In the genomic region with DNA sequence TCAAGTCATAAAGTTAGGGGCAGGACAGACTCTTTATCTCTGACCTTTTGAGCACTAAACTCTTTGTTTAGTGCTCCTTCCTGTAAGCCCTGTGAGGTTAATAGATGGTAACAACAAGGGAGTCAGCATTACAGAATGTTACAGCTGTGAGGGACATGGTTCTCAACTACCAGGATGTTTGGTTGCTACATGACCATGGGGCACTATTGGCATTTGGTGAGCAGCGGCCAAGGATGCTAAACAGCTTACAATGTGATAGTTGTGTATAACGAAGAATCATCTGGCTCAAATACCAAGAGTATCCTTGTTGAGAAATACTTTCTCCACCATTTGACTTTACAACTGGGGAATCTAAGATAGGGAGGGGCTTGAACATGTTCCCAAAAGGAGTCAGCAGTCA, we compare ENCODE assay signal across 26 cellular contexts.
"Had no signal": no experiment of that assay in that cellular context is flagged by ENCODE, and none has a peak within 500 bp of the region (broad histone marks: within the 10 kb centered on the region; RNA-seq: fewer than 3 reads in every experiment).

No MANE protein-coding gene starts in this region.

- DNase-seq: dorsolateral prefrontal cortex; effector CD4-positive, alpha-beta T cell; foreskin fibroblast; heart left ventricle; kidney; mucosa of descending colon; naive thymus-derived CD8-positive, alpha-beta T cell; right lobe of liver; stimulated activated CD4-positive, alpha-beta T cell treated with anti-CD3 and anti-CD28 coated beads, Interleukin-12 subunit alpha, Interleukin-12 subunit beta, amount 100 ng/mL, for 4 hours; stimulated activated CD4-positive, alpha-beta T cell treated with anti-CD3 and anti-CD28 coated beads, Interleukin-1b, Interleukin-23, amount 100 ng/mL, for 48 hours; stimulated activated CD4-positive, alpha-beta T cell treated with anti-CD3 and anti-CD28 coated beads, Interleukin-4, amount 100 ng/mL, for 1 hour; stimulated activated CD8-positive, alpha-beta memory T cell treated with anti-CD3 and anti-CD28 coated beads, Interleukin-4, amount 100 ng/mL, for 48 hours; stimulated activated naive CD4-positive, alpha-beta T cell; stimulated activated naive CD8-positive, alpha-beta T cell treated with anti-CD3 and anti-CD28 coated beads, Interleukin-15, amount 100 ng/mL, for 72 hours; trophoblast cell had no signal

- H3K79me2 ChIP-seq: hepatocyte, parathyroid adenoma had no signal

- H3K4me2 ChIP-seq: hepatocyte, neural progenitor cell, smooth muscle cell had no signal

- H2AFZ ChIP-seq: hepatocyte, neural progenitor cell, parathyroid adenoma had no signal

- H3K27ac Mint-ChIP-seq: memory B cell; mesothelial cell of epicardium; neural progenitor cell; progenitor cell of endocrine pancreas; stimulated activated naive CD8-positive, alpha-beta T cell treated with anti-CD3 and anti-CD28 coated beads, Interleukin-15, amount 100 ng/mL, for 72 hours had no signal

- H3K36me3 ChIP-seq: heart left ventricle, neural progenitor cell, right lobe of liver, suprapubic skin had no signal

- H3K27me3 Mint-ChIP-seq: stimulated activated naive CD8-positive, alpha-beta T cell treated with anti-CD3 and anti-CD28 coated beads, Interleukin-15, amount 100 ng/mL, for 72 hours had no signal

- H3K36me3 Mint-ChIP-seq: memory B cell; mesothelial cell of epicardium; naive thymus-derived CD8-positive, alpha-beta T cell; neural progenitor cell had no signal

- H3K27ac ChIP-seq: dorsolateral prefrontal cortex, gastroesophageal sphincter, heart left ventricle, hepatocyte, neural progenitor cell, parathyroid adenoma, right lobe of liver, suprapubic skin had no signal

- H3K4me1 Mint-ChIP-seq: mesothelial cell of epicardium had no signal

- H3K4me3 Mint-ChIP-seq: memory B cell; mesothelial cell of epicardium; naive thymus-derived CD8-positive, alpha-beta T cell; neural progenitor cell; stimulated activated naive CD8-positive, alpha-beta T cell treated with anti-CD3 and anti-CD28 coated beads, Interleukin-15, amount 100 ng/mL, for 72 hours had no signal

- H3K4me3 ChIP-seq: dorsolateral prefrontal cortex, gastroesophageal sphincter, heart left ventricle, hepatocyte, lung, mucosa of descending colon, neural progenitor cell, right lobe of liver, smooth muscle cell, suprapubic skin had no signal

- H3K4me1 ChIP-seq: gastroesophageal sphincter, heart left ventricle, neural progenitor cell, parathyroid adenoma, right lobe of liver had no signal

- ATAC-seq: gastroesophageal sphincter; heart left ventricle; left lobe of liver; naive thymus-derived CD8-positive, alpha-beta T cell; right lobe of liver; stimulated activated naive CD8-positive, alpha-beta T cell treated with anti-CD3 and anti-CD28 coated beads, Interleukin-15, amount 100 ng/mL, for 72 hours had no signal

- H3K9me3 ChIP-seq: gastroesophageal sphincter, mucosa of descending colon, right lobe of liver, suprapubic skin had no signal

- H3K9me3 Mint-ChIP-seq: stimulated activated naive CD8-positive, alpha-beta T cell treated with anti-CD3 and anti-CD28 coated beads, Interleukin-15, amount 100 ng/mL, for 72 hours had no signal

- H3K9ac ChIP-seq: neural progenitor cell, parathyroid adenoma had no signal

- H3K27me3 ChIP-seq: dorsolateral prefrontal cortex, gastroesophageal sphincter, hepatocyte, neural progenitor cell, right lobe of liver, suprapubic skin had no signal
